Comparison of ENCODE assay signal across 29 cellular contexts in genomic region chr7:156533964-156534363, GRCh38.
"Had no signal": no experiment of that assay in that cellular context is flagged by ENCODE, and none has a peak within 500 bp of the region (broad histone marks: within the 10 kb centered on the region; RNA-seq: fewer than 3 reads in every experiment).

No MANE protein-coding gene starts in this region.

- H3K4me1 ChIP-seq: parathyroid adenoma, psoas muscle, right lobe of liver, sigmoid colon, suprapubic skin, testis, tibial artery, transverse colon, upper lobe of right lung, uterus had no signal

- H3K27me3 ChIP-seq: ovary, right lobe of liver, sigmoid colon, suprapubic skin, testis, tibial artery, transverse colon, upper lobe of right lung, uterus had no signal

- H3K4me3 Mint-ChIP-seq: naive thymus-derived CD4-positive, alpha-beta T cell; natural killer cell; nephron; stimulated activated memory B cell treated with anti-CD40 and anti-IgM and Interleukin-4, amounts not matched to agents 10 μg/mL and 1 μg/mL and 100 μg/mL, for 72 hours; stimulated activated naive CD8-positive, alpha-beta T cell treated with anti-CD3 and anti-CD28 coated beads, Interleukin-15, amount 100 ng/mL, for 72 hours; type B pancreatic cell had no signal

- H3K36me3 Mint-ChIP-seq: naive thymus-derived CD4-positive, alpha-beta T cell; natural killer cell; stimulated activated memory B cell treated with anti-CD40 and anti-IgM and Interleukin-4, amounts not matched to agents 10 μg/mL and 1 μg/mL and 100 μg/mL, for 72 hours; type B pancreatic cell had no signal

- H3K4me3 ChIP-seq: ovary, psoas muscle, right lobe of liver, sigmoid colon, suprapubic skin, testis, tibial artery, transverse colon, upper lobe of right lung, uterus had no signal

- H3K27ac Mint-ChIP-seq: naive thymus-derived CD4-positive, alpha-beta T cell; natural killer cell; nephron; progenitor cell of endocrine pancreas; stimulated activated memory B cell treated with anti-CD40 and anti-IgM and Interleukin-4, amounts not matched to agents 10 μg/mL and 1 μg/mL and 100 μg/mL, for 72 hours; type B pancreatic cell had no signal

- H3K4me1 Mint-ChIP-seq: naive thymus-derived CD4-positive, alpha-beta T cell; natural killer cell; stimulated activated memory B cell treated with anti-CD40 and anti-IgM and Interleukin-4, amounts not matched to agents 10 μg/mL and 1 μg/mL and 100 μg/mL, for 72 hours; stimulated activated naive CD8-positive, alpha-beta T cell treated with anti-CD3 and anti-CD28 coated beads, Interleukin-15, amount 100 ng/mL, for 72 hours had no signal

- DNase-seq: naive thymus-derived CD4-positive, alpha-beta T cell; natural killer cell; occipital lobe; ovary; posterior cingulate gyrus; psoas muscle; right lobe of liver; sigmoid colon; small intestine; stimulated activated CD4-positive, alpha-beta T cell treated with anti-CD3 and anti-CD28 coated beads, Interleukin-15, amount 100 ng/mL, for 24 hours; stimulated activated CD4-positive, alpha-beta T cell treated with anti-CD3 and anti-CD28 coated beads, Interleukin-2, amount 100 ng/mL, for 24 hours; stimulated activated CD4-positive, alpha-beta T cell treated with anti-CD3 and anti-CD28 coated beads, Interleukin-4, amount 100 ng/mL, for 1 hour; stimulated activated CD4-positive, alpha-beta T cell treated with anti-CD3 and anti-CD28 coated beads, Interleukin-4, amount 100 ng/mL, for 4 hours; stimulated activated CD8-positive, alpha-beta memory T cell treated with anti-CD3 and anti-CD28 coated beads, Interleukin-4, amount 100 ng/mL, for 48 hours; stimulated activated naive CD4-positive, alpha-beta T cell; stimulated activated naive CD8-positive, alpha-beta T cell treated with anti-CD3 and anti-CD28 coated beads, Interleukin-15, amount 100 ng/mL, for 72 hours; stimulated activated naive CD8-positive, alpha-beta T cell treated with anti-CD3 and anti-CD28 coated beads, Interleukin-15, Interleukin-2, amounts not matched to agents 100 U/mL and 50 U/mL, for 24 hours; substantia nigra; testis; tibial artery; transverse colon; upper lobe of right lung; uterus had no signal

- H3K9me3 Mint-ChIP-seq: natural killer cell; nephron; stimulated activated naive CD8-positive, alpha-beta T cell treated with anti-CD3 and anti-CD28 coated beads, Interleukin-15, amount 100 ng/mL, for 72 hours; type B pancreatic cell had no signal

- H3K27ac ChIP-seq: ovary, parathyroid adenoma, psoas muscle, right lobe of liver, sigmoid colon, suprapubic skin, testis, tibial artery, transverse colon, upper lobe of right lung, uterus had no signal

- H3K36me3 ChIP-seq: ovary, right lobe of liver, sigmoid colon, suprapubic skin, tibial artery, transverse colon, upper lobe of right lung, uterus had no signal

- H3K27me3 Mint-ChIP-seq: progenitor cell of endocrine pancreas had no signal

- H3K79me2 ChIP-seq: parathyroid adenoma had no signal

- H2AFZ ChIP-seq: parathyroid adenoma had no signal

- H3K9ac ChIP-seq: parathyroid adenoma had no signal

- H3K9me3 ChIP-seq: ovary, psoas muscle, right lobe of liver, sigmoid colon, suprapubic skin, testis, transverse colon, upper lobe of right lung, uterus had no signal
